8 cellular contexts compared by ENCODE assay signal in genomic region chr17:7929158-7930029, GRCh38. TPM values are rescaled to one million over a fixed set of nuclear protein-coding genes. Genes with fewer than 3 reads are reported as not detected.
DNase-seq lines count a peak whose midpoint lies in the region; ATAC-seq, FAIRE-seq and TF ChIP-seq lines count a peak whose summit lies in the region.

Gene KCNAB3, minus strand, starts transcription at chr17:7929856. Its CDS starts 421 bp downstream, at chr17:7929435.

- no peak for ATAC-seq in right cardiac atrium
- ATAC-seq in GM18873 (IDR thresholded peaks at IDR 0.05; ENCODE audit: low FRiP score, unreplicated experiment): no peak

- no peaks in the 10 kb centered on the region for H3K9me3 ChIP-seq in adipocyte (ENCODE audit: control insufficient read depth, low read length)
- no peaks in the 10 kb centered on the region for H3K9me3 ChIP-seq in right cardiac atrium (ENCODE audit: control insufficient read depth, low read length)

- peaks cover 24% of the 10 kb centered on the region for H3K4me1 ChIP-seq in adipocyte (ENCODE audit: control insufficient read depth, insufficient read depth, low read length)
- H3K4me1 ChIP-seq in right cardiac atrium (ENCODE audit: control insufficient read depth, insufficient read depth, low read length): peaks cover 2% of the 10 kb centered on the region

- H3K27ac ChIP-seq in right cardiac atrium (ENCODE audit: low read length): no peak within 1 kb of the TSS
- peak within 1 kb of the TSS in 2 of 21 experiments; percentile 2 to 53 for H3K27ac ChIP-seq in skin epidermis

- 38% methylated on average over 67 of the region's 67 CpGs for WGBS in right cardiac atrium

- no peak for FAIRE-seq in H54 (lab: Jason Lieb, UNC)

- intact Hi-C loops in right cardiac atrium (cut with DNase I): no loop called here

- TF ChIP-seq POLR2A in H54 (IDR thresholded peaks at IDR 0.05; ENCODE audit: low read depth, low read length): no peak

- no peaks in the 10 kb centered on the region for H3K27me3 ChIP-seq in adipocyte (replicated peaks; ENCODE audit: control insufficient read depth, insufficient read depth, low read length)
- H3K27me3 ChIP-seq in right cardiac atrium (ENCODE audit: control insufficient read depth, insufficient read depth): no peaks in the 10 kb centered on the region

- H3K36me3 ChIP-seq in adipocyte (ENCODE audit: control insufficient read depth, insufficient read depth, low read length, severe bottlenecking): no peaks in the 10 kb centered on the region

- H3K9ac ChIP-seq in adipocyte (ENCODE audit: low read length): no peak within 1 kb of the TSS

- peak within 1 kb of the TSS; percentile 99 for H3K4me3 ChIP-seq in adipocyte (ENCODE audit: low read length)
- no peak within 1 kb of the TSS for H3K4me3 ChIP-seq in right cardiac atrium (ENCODE audit: low read length)
- H3K4me3 ChIP-seq in skin epidermis: peak within 1 kb of the TSS in 5 of 7 experiments; percentile 9 to 31 (median 24)

- peak; percentile 93 for DNase-seq in COLO829 (ENCODE audit: low spot score)
- DNase-seq in NCI-H446 (lab: John Stamatoyannopoulos, UW): peak; percentile 33 to 85
- DNase-seq in adipocyte (ENCODE audit: low read depth): peak; percentile 89
- DNase-seq in right cardiac atrium: peak; percentile 66 to 84 (median 82)
- DNase-seq in OCI-M2 (lab: John Stamatoyannopoulos, UW; ENCODE audit: unreplicated experiment): no peak
- DNase-seq in H54 (ENCODE audit: insufficient read length, low spot score): no peak

RNA-seq across cellular contexts. Expression of gene KCNAB3, which starts in this region (rescaled TPM):
- total RNA-seq in right cardiac atrium: 1 to 10 TPM in 1 of 4 donors, under 1 TPM in 3; 0.60 to 1.2 (median 0.70) TPM
- polyA plus RNA-seq in right cardiac atrium: 0.50 TPM

Comparison
In these comparisons a context has a peak if more than half of its experiments do, and no peak if none do; other contexts are left out.
1. DNase-seq: peak in COLO829 (single experiment), NCI-H446 (2 of 2), adipocyte (single experiment) and right cardiac atrium (3 of 3); none in OCI-M2 (single experiment) and H54 (single experiment).